In genomic region chr15:67399925-67400324, GRCh38 we compare ENCODE assay signal across 13 cellular contexts.
DNase-seq lines count a peak whose midpoint lies in the region; ATAC-seq, FAIRE-seq and TF ChIP-seq lines count a peak whose summit lies in the region.
"Had no signal": no experiment of that assay in that cellular context is flagged by ENCODE, and none has a peak within 500 bp of the region (broad histone marks: within the 10 kb centered on the region; RNA-seq: fewer than 3 reads in every experiment).

No MANE protein-coding gene starts in this region.

- dilution Hi-C loops in IMR-90 (cut with HindIII; ENCODE audit: low sequenced_read_pairs, unreplicated experiment), result no loop called here

- H3K14ac ChIP-seq in IMR-90 (replicated peaks; ENCODE audit: low read depth, low read length) (no peak overlapping the region), H1 (ENCODE audit: insufficient read length) (no peak overlapping the region)

- H3K4ac ChIP-seq in IMR-90 (ENCODE audit: low read depth, low read length) (no peak overlapping the region), H1 (replicated peaks; ENCODE audit: insufficient read length, low read depth, low read length) (no peak overlapping the region)

- in situ Hi-C loops in IMR-90 (cut with MboI; ENCODE audit: low sequenced_read_pairs), result no loop called here

- POLR2A ChIA-PET in IMR-90 (lab: Charles Lee; ENCODE audit: unreplicated experiment) (no interaction called here), H1 (lab: Charles Lee; ENCODE audit: partially characterized antibody) (no interaction called here)

- BruUV-seq in IMR-90 (replicated peaks; lab: Mats Ljungman, UMichigan), result no TSS peak

- no peaks in the 10 kb centered on the region for H3K9me3 Mint-ChIP-seq in neural progenitor cell
- H3K9me3 Mint-ChIP-seq: CD14-positive monocyte; CD8-positive, alpha-beta memory T cell; GM23338; H9 had no signal

- peaks cover 14% of the 10 kb centered on the region for H3F3A ChIP-seq in neural progenitor cell (ENCODE audit: low read depth)

- H3K23ac ChIP-seq in IMR-90 (ENCODE audit: low read depth, low read length), result no peak overlapping the region
- H3K23ac ChIP-seq in H1 (ENCODE audit: insufficient read length), result no peak overlapping the region

- WGBS in IMR-90 (ENCODE audit: extremely low coverage in 2 of 2, insufficient read length in 1 of 2), 2 experiments, result 80% methylated on average over 1 of the region's 4 CpGs; no CpG with 5 or more reads in 1 of the 2 experiments
- WGBS in H1 (ENCODE audit: extremely low coverage in 1 of 2, insufficient coverage in 1 of 2, insufficient read length in 1 of 2, insufficient replicate concordance in 2 of 2, low coverage in 1 of 2, low lambda C conversion rate in 2 of 2, missing lambda C conversion rate in 1 of 2), 2 experiments, result 91% methylated on average over 4 of the region's 4 CpGs; no CpG with 5 or more reads in 1 of the 2 experiments

- H3K36me3 Mint-ChIP-seq in neural progenitor cell, result no peaks in the 10 kb centered on the region
- H3K36me3 Mint-ChIP-seq: CD14-positive monocyte; CD8-positive, alpha-beta memory T cell had no signal

- H2BK15ac ChIP-seq in IMR-90 (ENCODE audit: low read depth, low read length), result no peak overlapping the region
- H2BK15ac ChIP-seq in H1 (ENCODE audit: low read length), result no peak overlapping the region

- no peaks in the 10 kb centered on the region for H3K27me3 Mint-ChIP-seq in neural progenitor cell (ENCODE audit: insufficient read depth, low read depth)

- no peak overlapping the region for H2BK20ac ChIP-seq in IMR-90 (ENCODE audit: low read depth, low read length)
- no peak overlapping the region for H2BK20ac ChIP-seq in H1 (ENCODE audit: low read length)

- TF ChIP-seq EP300 in H1 (IDR thresholded peaks at IDR 0.05; ENCODE audit: borderline replicate concordance in 1 of 2, low read depth in 2 of 2, low read length in 2 of 2), result no peak

- no peaks in the 10 kb centered on the region for H3K9me3 ChIP-seq in IMR-90 (ENCODE audit: control insufficient read depth, insufficient read depth, low read length)
- H3K9me3 ChIP-seq in H1 (ENCODE audit: insufficient read depth in 2 of 2, low read depth in 1 of 2, low read length in 1 of 2), result no peaks in the 10 kb centered on the region
- no peaks in the 10 kb centered on the region for H3K9me3 ChIP-seq in neural progenitor cell (ENCODE audit: low read depth)
- H3K9me3 ChIP-seq: Caco-2 had no signal

- H3K27me3 ChIP-seq in IMR-90 (ENCODE audit: control insufficient read depth, insufficient read depth, low read length) (peaks cover 7% of the 10 kb centered on the region), H1 (replicated peaks in 1 of 4; ENCODE audit: control insufficient read depth in 3 of 4, extremely low read depth in 1 of 4, insufficient read depth in 3 of 4, low read length in 3 of 4) (no peaks in the 10 kb centered on the region), neural progenitor cell (no peaks in the 10 kb centered on the region)

- H2AK5ac ChIP-seq in IMR-90 (ENCODE audit: low read depth, low read length) (no peak overlapping the region), H1 (ENCODE audit: low read depth, low read length) (no peak overlapping the region)

- TF ChIP-seq POLR2A in IMR-90 (IDR thresholded peaks at IDR 0.05; ENCODE audit: low read depth, low read length) (no peak), H1 (IDR thresholded peaks at IDR 0.05; ENCODE audit: control extremely low read depth in 1 of 2, low read depth in 2 of 2, low read length in 2 of 2) (no peak)

- no peak overlapping the region for H3K4me2 ChIP-seq in IMR-90 (ENCODE audit: low read depth, low read length)
- H3K4me2 ChIP-seq in H1 (ENCODE audit: insufficient read depth in 1 of 2, low read depth in 2 of 2, low read length in 2 of 2), result no peak overlapping the region
- H3K4me2 ChIP-seq in neural progenitor cell, result no peak overlapping the region
- H3K4me2 ChIP-seq: GM23338 had no signal

- H3K4me1 ChIP-seq in IMR-90 (ENCODE audit: control insufficient read depth, insufficient read depth, low read length), result no peaks in the 10 kb centered on the region
- H3K4me1 ChIP-seq in H1 (replicated peaks in 1 of 4; ENCODE audit: control insufficient read depth in 3 of 4, insufficient read depth in 4 of 4, low read length in 3 of 4), result peaks cover 0 to 2% (median 0%) of the 10 kb centered on the region in 4 experiments; a peak in 1 of 7 replicates
- H3K4me1 ChIP-seq in neural progenitor cell, result peaks cover 47% of the 10 kb centered on the region
- H3K4me1 ChIP-seq: Caco-2 had no signal

- no peak overlapping the region for H3K27ac Mint-ChIP-seq in neural progenitor cell
- H3K27ac Mint-ChIP-seq: CD14-positive monocyte, GM23338 had no signal

- intact Hi-C loops in IMR-90 (cut with micrococcal nuclease), result no loop called here

- no peak for TF ChIP-seq CTCF in IMR-90 (conservative IDR thresholded peaks at IDR 0.05; ENCODE audit: low read depth, low read length)
- no peak for TF ChIP-seq CTCF in H1 (IDR thresholded peaks at IDR 0.05; ENCODE audit: control extremely low read depth in 1 of 3, insufficient read depth in 1 of 3, low read depth in 1 of 3, low read length in 3 of 3)
- TF ChIP-seq CTCF in neural progenitor cell (IDR thresholded peaks at IDR 0.05), result no peak

- H3K56ac ChIP-seq in IMR-90 (ENCODE audit: extremely low read depth, insufficient read depth, low read length) (no peak overlapping the region), H1 (replicated peaks; ENCODE audit: insufficient read length, low read depth, low read length) (no peak overlapping the region)

- H2BK120ac ChIP-seq in IMR-90 (ENCODE audit: low read depth, low read length) (no peak overlapping the region), H1 (replicated peaks; ENCODE audit: low read depth, low read length) (no peak overlapping the region)

- H3K9me1 ChIP-seq in IMR-90 (ENCODE audit: insufficient read depth, low read length), result no peaks in the 10 kb centered on the region

- H3K4me3 ChIP-seq in IMR-90 (ENCODE audit: insufficient read depth, low read depth, low read length), result no peak overlapping the region
- no peak overlapping the region for H3K4me3 ChIP-seq in H1 (ENCODE audit: extremely low read depth in 1 of 4, insufficient read depth in 2 of 4, low read depth in 3 of 4, low read length in 4 of 4)
- H3K4me3 ChIP-seq in neural progenitor cell, result no peak overlapping the region
- H3K4me3 ChIP-seq: GM23338 had no signal

- H4K20me1 ChIP-seq in IMR-90 (ENCODE audit: insufficient read depth, low read length) (no peaks in the 10 kb centered on the region), H1 (replicated peaks in 1 of 2; ENCODE audit: control insufficient read depth in 1 of 2, insufficient read depth in 2 of 2, low read length in 2 of 2) (no peaks in the 10 kb centered on the region), neural progenitor cell (ENCODE audit: low read depth) (no peaks in the 10 kb centered on the region)

- H4K5ac ChIP-seq in IMR-90 (ENCODE audit: low read depth, low read length) (no peak overlapping the region), H1 (ENCODE audit: insufficient read length, low read depth, low read length) (no peak overlapping the region)

- CTCF ChIA-PET in IMR-90 (lab: Yijun Ruan, JAX), result no interaction called here
- CTCF ChIA-PET in H1 (lab: Charles Lee; ENCODE audit: partially characterized antibody), result no interaction called here

- H3K79me2 ChIP-seq in H1 (ENCODE audit: control insufficient read depth in 1 of 2, insufficient read depth in 2 of 2, low read length in 2 of 2), result no peaks in the 10 kb centered on the region
- H3K79me2 ChIP-seq in neural progenitor cell (ENCODE audit: low read depth), result no peaks in the 10 kb centered on the region

- no peaks in the 10 kb centered on the region for H3K79me1 ChIP-seq in IMR-90 (ENCODE audit: low read depth in 1 of 2, low read length in 2 of 2)
- no peaks in the 10 kb centered on the region for H3K79me1 ChIP-seq in H1 (ENCODE audit: low read depth, low read length)

- H3K27ac ChIP-seq in IMR-90 (ENCODE audit: insufficient read depth, low read length) (no peak overlapping the region), H1 (ENCODE audit: low read depth, low read length) (no peak overlapping the region), neural progenitor cell (no peak overlapping the region)

- ATAC-seq in IMR-90 (ENCODE audit: low read depth) (no peak), GM19397 (IDR thresholded peaks at IDR 0.05; ENCODE audit: unreplicated experiment) (no peak), HG03460 (IDR thresholded peaks at IDR 0.05; ENCODE audit: unreplicated experiment) (no peak)

- DNase-seq in IMR-90 (no peak), H1 (ENCODE audit: low read depth in 1 of 2, low spot score in 2 of 2) (no peak), neural progenitor cell (ENCODE audit: low spot score) (no peak), NCI-H510A (lab: John Stamatoyannopoulos, UW) (no peak), DMS 273 treated with DMSO at 0.1 percent for 48 hours (lab: John Stamatoyannopoulos, UW) (no peak)
- DNase-seq: Caco-2; CD8-positive, alpha-beta memory T cell; H9 had no signal

- H4K8ac ChIP-seq in IMR-90 (ENCODE audit: low read depth in 2 of 2, low read length in 2 of 2), result no peak overlapping the region
- no peak overlapping the region for H4K8ac ChIP-seq in H1 (ENCODE audit: extremely low read depth, insufficient read depth, low read length)

- H3K36me3 ChIP-seq in IMR-90 (ENCODE audit: control insufficient read depth, insufficient read depth, low read length) (no peaks in the 10 kb centered on the region), H1 (ENCODE audit: control insufficient read depth in 2 of 4, insufficient read depth in 4 of 4, low read length in 3 of 4) (no peaks in the 10 kb centered on the region), neural progenitor cell (no peaks in the 10 kb centered on the region)

- no peak overlapping the region for H3K9ac ChIP-seq in IMR-90 (ENCODE audit: low read depth, low read length)
- H3K9ac ChIP-seq in H1 (replicated peaks in 1 of 4; ENCODE audit: extremely low read depth in 1 of 4, low read depth in 3 of 4, low read length in 3 of 4), result no peak overlapping the region
- H3K9ac ChIP-seq in neural progenitor cell, result no peak overlapping the region

- H2AK9ac ChIP-seq in IMR-90 (replicated peaks; ENCODE audit: low read depth, low read length, poor library complexity), result no peak overlapping the region

- H4K91ac ChIP-seq in IMR-90 (ENCODE audit: insufficient read depth, low read depth, low read length), result no peak overlapping the region
- H4K91ac ChIP-seq in H1 (replicated peaks; ENCODE audit: insufficient read length, low read length), result no peak overlapping the region

- TF ChIP-seq RAD21 in IMR-90 (IDR thresholded peaks at IDR 0.05; ENCODE audit: low read length) (no peak), H1 (IDR thresholded peaks at IDR 0.05 in 1 of 2, conservative IDR thresholded peaks at IDR 0.05 in 1 of 2; ENCODE audit: low read depth in 2 of 2, low read length in 2 of 2) (no peak)

- no peaks in the 10 kb centered on the region for H3K23me2 ChIP-seq in H1 (ENCODE audit: low read depth, low read length)

- no peak for FAIRE-seq in H1 (lab: Jason Lieb, UNC)
- FAIRE-seq: GM18507 had no signal

- H3K18ac ChIP-seq in IMR-90 (ENCODE audit: low read depth, low read length) (no peak overlapping the region), H1 (ENCODE audit: extremely low read depth, low read length) (no peak overlapping the region)

- H2BK5ac ChIP-seq in IMR-90 (ENCODE audit: low read depth, low read length, poor library complexity, severe bottlenecking) (no peak overlapping the region), H1 (ENCODE audit: low read depth, low read length) (no peak overlapping the region)

- no peak overlapping the region for H3K4me3 Mint-ChIP-seq in neural progenitor cell
- H3K4me3 Mint-ChIP-seq: CD14-positive monocyte; CD8-positive, alpha-beta memory T cell; GM23338; H9 had no signal

- H2AFZ ChIP-seq in IMR-90 (replicated peaks; ENCODE audit: low read length, poor library complexity) (no peak overlapping the region), H1 (ENCODE audit: low read length) (peak overlapping the region; percentile 67; the same call in 1 of the 2 replicates), neural progenitor cell (replicated peaks) (peak overlapping the region; percentile 58)
- H2AFZ ChIP-seq: GM23338 had no signal

- no peak overlapping the region for H2BK12ac ChIP-seq in H1 (ENCODE audit: low read depth, low read length)

- H3K4me1 Mint-ChIP-seq in neural progenitor cell, result peaks cover 43% of the 10 kb centered on the region
- H3K4me1 Mint-ChIP-seq: CD8-positive, alpha-beta memory T cell had no signal
